Comparison of ENCODE assay signal across 15 cellular contexts in genomic region chr9:101586651-101587050, GRCh38. TPM values are rescaled to one million over a fixed set of nuclear protein-coding genes. Genes with fewer than 3 reads are reported as not detected.
DNase-seq lines count a peak whose midpoint lies in the region; ATAC-seq and TF ChIP-seq lines count a peak whose summit lies in the region.
"Had no signal": no experiment of that assay in that cellular context is flagged by ENCODE, and none has a peak within 500 bp of the region (broad histone marks: within the 10 kb centered on the region; RNA-seq: fewer than 3 reads in every experiment).

No MANE protein-coding gene starts in this region.

- peaks cover 13% of the 10 kb centered on the region for H3K4me1 ChIP-seq in OCI-LY3 (ENCODE audit: low read length)
- H3K4me1 ChIP-seq in right atrium auricular region: no peaks in the 10 kb centered on the region
- H3K4me1 ChIP-seq: body of pancreas, spleen, suprapubic skin had no signal

- H3K27ac ChIP-seq in OCI-LY3 (ENCODE audit: low read length): no peak overlapping the region
- no peak overlapping the region for H3K27ac ChIP-seq in right atrium auricular region
- H3K27ac ChIP-seq: body of pancreas, KMS-11, suprapubic skin had no signal

- H3K9me3 ChIP-seq in OCI-LY3 (ENCODE audit: insufficient read depth, low read length) (no peaks in the 10 kb centered on the region), right atrium auricular region (no peaks in the 10 kb centered on the region)
- H3K9me3 ChIP-seq: body of pancreas, spleen, suprapubic skin had no signal

- DNase-seq in CD14-positive monocyte (ENCODE audit: low spot score) (no peak), NCI-H2029 treated with DMSO at 0.1 percent for 48 hours (lab: John Stamatoyannopoulos, UW) (no peak), cerebellar nuclear complex (lab: John Stamatoyannopoulos, UW) (no peak), right atrium auricular region (ENCODE audit: low spot score) (no peak), dedifferentiated amniotic fluid mesenchymal stem cell (ENCODE audit: extremely low spot score) (no peak)
- DNase-seq: CD4-positive, alpha-beta memory T cell; NCI-H82; spleen had no signal

- H3K9ac ChIP-seq in OCI-LY3 (ENCODE audit: low read length): no peak overlapping the region
- H3K9ac ChIP-seq: KMS-11 had no signal

- H3K4me1 Mint-ChIP-seq in CD14-positive monocyte: peaks cover 30% of the 10 kb centered on the region
- H3K4me1 Mint-ChIP-seq: memory B cell had no signal

- H3K4me3 ChIP-seq in OCI-LY3 (ENCODE audit: low read length) (no peak overlapping the region), right atrium auricular region (no peak overlapping the region)
- H3K4me3 ChIP-seq: body of pancreas, suprapubic skin had no signal

- H3K4me3 Mint-ChIP-seq in CD14-positive monocyte: no peak overlapping the region
- H3K4me3 Mint-ChIP-seq: CD4-positive, alpha-beta memory T cell; memory B cell had no signal

- peaks cover 0 to 3% (median 0%) of the 10 kb centered on the region in 3 donors for H3K27me3 Mint-ChIP-seq in CD14-positive monocyte (ENCODE audit: low read depth in 3 of 3)
- H3K27me3 Mint-ChIP-seq: CD4-positive, alpha-beta memory T cell had no signal

- H2AFZ ChIP-seq in OCI-LY3 (ENCODE audit: low read depth, low read length): no peak overlapping the region

- H3K27ac Mint-ChIP-seq in CD14-positive monocyte: peak overlapping the region; percentile 82 to 98 (median 93)
- H3K27ac Mint-ChIP-seq: CD4-positive, alpha-beta memory T cell; memory B cell had no signal

- H3K36me3 Mint-ChIP-seq in CD14-positive monocyte: peaks cover 5 to 7% of the 10 kb centered on the region in 2 donors
- H3K36me3 Mint-ChIP-seq: CD4-positive, alpha-beta memory T cell; memory B cell had no signal

- ATAC-seq in GM18873 (IDR thresholded peaks at IDR 0.05; ENCODE audit: low FRiP score, unreplicated experiment) (peak; percentile 85), HG02798 (IDR thresholded peaks at IDR 0.05; ENCODE audit: poor library complexity, unreplicated experiment) (peak; percentile 78)
- ATAC-seq: body of pancreas had no signal

- H3K4me2 ChIP-seq in OCI-LY3 (ENCODE audit: low read length): 0 out of 2 replicates have a peak overlapping the region, but pooled peaks have one; percentile 3
- H3K4me2 ChIP-seq: KMS-11 had no signal

- H3K79me2 ChIP-seq in OCI-LY3 (ENCODE audit: low read length): no peaks in the 10 kb centered on the region

- H3K36me3 ChIP-seq in OCI-LY3 (replicated peaks; ENCODE audit: low read depth, low read length): no peaks in the 10 kb centered on the region
- no peaks in the 10 kb centered on the region for H3K36me3 ChIP-seq in right atrium auricular region
- H3K36me3 ChIP-seq: spleen, suprapubic skin had no signal

- H3K9me3 Mint-ChIP-seq in CD14-positive monocyte: peaks cover 0 to 9% (median 0%) of the 10 kb centered on the region in 7 donors
- H3K9me3 Mint-ChIP-seq: memory B cell had no signal

- intact Hi-C loops in CD14-positive monocyte (cut with micrococcal nuclease): no loop called here

- no peaks in the 10 kb centered on the region for H3K27me3 ChIP-seq in OCI-LY3 (ENCODE audit: low read depth, low read length)
- no peaks in the 10 kb centered on the region for H3K27me3 ChIP-seq in right atrium auricular region
- H3K27me3 ChIP-seq: body of pancreas, spleen, suprapubic skin had no signal

- TF ChIP-seq CTCF in CD14-positive monocyte (IDR thresholded peaks at IDR 0.05): no peak
- TF ChIP-seq CTCF in OCI-LY3 (IDR thresholded peaks at IDR 0.05; ENCODE audit: low read depth, low read length): no peak
- TF ChIP-seq CTCF in right atrium auricular region (IDR thresholded peaks at IDR 0.05): no peak

- no peaks in the 10 kb centered on the region for H4K20me1 ChIP-seq in OCI-LY3 (ENCODE audit: insufficient read depth, low read length)

RNA-seq across cellular contexts. Expression of gene PPP3R2, which starts 8.1 kb away (rescaled TPM):
- polyA plus RNA-seq in CD14-positive monocyte: under 1 TPM in 1 of 2 donors, not detected in 1; 0.11 TPM
- total RNA-seq in right atrium auricular region: not detected
- total RNA-seq: body of pancreas; CD4-positive, alpha-beta memory T cell; suprapubic skin had no signal
- polyA plus RNA-seq: CD4-positive, alpha-beta memory T cell; spleen had no signal

RNA-seq across cellular contexts. Expression of gene RNF20, which starts 53.0 kb away (rescaled TPM):
- polyA plus RNA-seq in CD14-positive monocyte: 10 to 100 TPM; 22.3 to 35.2 TPM
- 10 to 100 TPM; 18.0 to 22.7 TPM for total RNA-seq in right atrium auricular region
